17 cellular contexts compared by ENCODE assay signal in the genomic region with DNA sequence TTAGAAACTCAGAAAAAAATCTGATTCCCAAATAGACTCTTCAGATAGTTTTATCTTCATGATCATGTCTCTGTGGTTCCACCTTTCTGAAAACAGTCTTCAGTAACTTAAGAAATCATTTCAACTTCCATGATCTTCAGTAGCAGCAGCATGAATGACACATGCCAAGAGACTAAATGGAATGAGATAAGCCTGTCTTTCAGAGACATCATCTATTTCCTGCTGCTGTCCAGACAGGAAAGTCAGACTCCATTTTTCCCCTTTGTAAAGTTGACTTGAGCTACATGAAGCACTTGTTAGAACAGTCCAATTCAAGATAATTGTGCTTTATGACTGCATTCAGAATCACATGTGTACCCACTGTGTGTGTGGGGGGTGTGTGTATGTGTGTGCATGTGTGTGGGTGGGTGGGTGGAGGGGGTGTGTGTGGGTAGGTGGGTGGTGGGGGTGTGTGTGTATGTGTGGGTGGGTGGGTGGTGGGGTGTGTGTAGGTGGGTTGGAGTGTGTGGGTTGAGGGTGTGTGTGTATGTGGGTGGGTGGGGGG. TPM values are rescaled to one million over a fixed set of nuclear protein-coding genes. Genes with fewer than 3 reads are reported as not detected.
DNase-seq lines count a peak whose midpoint lies in the region; ATAC-seq, FAIRE-seq and TF ChIP-seq lines count a peak whose summit lies in the region.
"Had no signal": no experiment of that assay in that cellular context is flagged by ENCODE, and none has a peak within 500 bp of the region (broad histone marks: within the 10 kb centered on the region; RNA-seq: fewer than 3 reads in every experiment).

No MANE protein-coding gene starts in this region.

- CTCF ChIA-PET in K562 (lab: Yijun Ruan, JAX; ENCODE audit: low intra/inter-chr PET ratio) = no interaction called here

- H3F3A ChIP-seq in neural cell (ENCODE audit: insufficient read depth, low read length, poor library complexity, severe bottlenecking) = no peaks in the 10 kb centered on the region

- TF ChIP-seq POLR2A in K562 (conservative IDR thresholded peaks at IDR 0.05) (no peak), vagina (IDR thresholded peaks at IDR 0.05) (no peak), uterus (IDR thresholded peaks at IDR 0.05) (no peak)

- H3K36me3 Mint-ChIP-seq in stimulated activated naive B cell treated with anti-CD40 and anti-IgM and Interleukin-4, amounts not matched to agents 10 μg/mL and 1 μg/mL and 100 μg/mL, for 72 hours = peaks cover 15 to 16% of the 10 kb centered on the region in 2 donors

- H3K4me1 ChIP-seq in left ventricle myocardium inferior (peaks cover 79% of the 10 kb centered on the region), K562 (replicated peaks in 1 of 2; ENCODE audit: control insufficient read depth in 2 of 2, insufficient read depth in 2 of 2, low read length in 2 of 2) (peaks cover 0 to 11% of the 10 kb centered on the region in 2 experiments; a peak in 2 of 5 replicates), vagina (peaks cover 29% of the 10 kb centered on the region), uterus (no peaks in the 10 kb centered on the region)

- POLR2A ChIA-PET in K562 (lab: Yijun Ruan, JAX) = interaction anchor here (1.0 kb wide), 1 partner anchor 108 kb away, joined by 4 read pairs; no protein-coding TSS in a partner anchor

- TF ChIP-seq EP300 in K562 (IDR thresholded peaks at IDR 0.05; ENCODE audit: low read length) = no peak; the same call in 1 of the 2 replicates
- peak; percentile 64 for TF ChIP-seq EP300 in neural cell (conservative IDR thresholded peaks at IDR 0.05; ENCODE audit: poor library complexity, severe bottlenecking)

- H3K36me3 ChIP-seq in left ventricle myocardium inferior = peaks cover 4% of the 10 kb centered on the region
- no peaks in the 10 kb centered on the region for H3K36me3 ChIP-seq in K562 (ENCODE audit: control insufficient read depth, insufficient read depth, low read length)
- H3K36me3 ChIP-seq in neural cell (ENCODE audit: insufficient read depth, low read length) = no peaks in the 10 kb centered on the region
- H3K36me3 ChIP-seq in vagina = no peaks in the 10 kb centered on the region
- H3K36me3 ChIP-seq in uterus = no peaks in the 10 kb centered on the region

- H3K27ac ChIP-seq in left ventricle myocardium inferior (replicated peaks) (peak overlapping the region; percentile 62), K562 (ENCODE audit: extremely low read depth, low read depth, low read length) (peak overlapping the region; percentile 36; the same call in 1 of the 3 replicates), neural cell (ENCODE audit: low read length) (peak overlapping the region; percentile 75), vagina (peak overlapping the region; percentile 29), uterus (peak overlapping the region in 1 of 2 donors; percentile 44)
- H3K27ac ChIP-seq: hepatocyte had no signal

- H3K4me2 ChIP-seq in K562 (ENCODE audit: insufficient read depth, low read length) (no peak overlapping the region), neural cell (ENCODE audit: low read length) (peak overlapping the region; percentile 10)
- H3K4me2 ChIP-seq: hepatocyte had no signal

- TF ChIP-seq CTCF in left ventricle myocardium inferior (IDR thresholded peaks at IDR 0.05; ENCODE audit: borderline replicate concordance) (no peak), K562 (IDR thresholded peaks at IDR 0.05 in 2 of 3, conservative IDR thresholded peaks at IDR 0.05 in 1 of 3; ENCODE audit: insufficient read depth in 2 of 3, low read depth in 1 of 3, low read length in 3 of 3) (no peak), neural cell (IDR thresholded peaks at IDR 0.05; ENCODE audit: poor library complexity, severe bottlenecking) (no peak), vagina (IDR thresholded peaks at IDR 0.05) (no peak), uterus (IDR thresholded peaks at IDR 0.05) (no peak)

- H3K27me3 ChIP-seq in left ventricle myocardium inferior (ENCODE audit: low read depth) (no peaks in the 10 kb centered on the region), K562 (ENCODE audit: control insufficient read depth in 2 of 2, insufficient read depth in 2 of 2, low read length in 2 of 2) (no peaks in the 10 kb centered on the region), neural cell (ENCODE audit: insufficient read depth, low read depth, low read length) (no peaks in the 10 kb centered on the region), vagina (no peaks in the 10 kb centered on the region), uterus (no peaks in the 10 kb centered on the region)
- H3K27me3 ChIP-seq: hepatocyte had no signal

- H3K9ac ChIP-seq in K562 (ENCODE audit: insufficient read depth in 1 of 2, low read depth in 2 of 2, low read length in 2 of 2) (no peak overlapping the region), neural cell (ENCODE audit: low read length) (no peak overlapping the region)

- no peaks in the 10 kb centered on the region for H3K27me3 Mint-ChIP-seq in stimulated activated naive B cell treated with anti-CD40 and anti-IgM and Interleukin-4, amounts not matched to agents 10 μg/mL and 1 μg/mL and 100 μg/mL, for 72 hours
- H3K27me3 Mint-ChIP-seq: dendritic cell treated with granulocyte-macrophage colony-stimulating factor and Interleukin-4, amounts not matched to agents 40 ng/mL and 50 ng/mL, for 4 days had no signal

- no peaks in the 10 kb centered on the region for H3K9me1 ChIP-seq in K562 (ENCODE audit: control insufficient read depth, insufficient read depth, low read length)

- peaks cover 7 to 32% of the 10 kb centered on the region in 2 donors for H3K4me1 Mint-ChIP-seq in stimulated activated naive B cell treated with anti-CD40 and anti-IgM and Interleukin-4, amounts not matched to agents 10 μg/mL and 1 μg/mL and 100 μg/mL, for 72 hours

- no peak overlapping the region for H3K4me3 Mint-ChIP-seq in stimulated activated naive B cell treated with anti-CD40 and anti-IgM and Interleukin-4, amounts not matched to agents 10 μg/mL and 1 μg/mL and 100 μg/mL, for 72 hours
- H3K4me3 Mint-ChIP-seq: dendritic cell treated with granulocyte-macrophage colony-stimulating factor and Interleukin-4, amounts not matched to agents 40 ng/mL and 50 ng/mL, for 4 days had no signal

- TF ChIP-seq RAD21 in K562 (CRISPR knock-in tag; conservative IDR thresholded peaks at IDR 0.05 in 1 of 2, IDR thresholded peaks at IDR 0.05 in 1 of 2) = no peak
- TF ChIP-seq RAD21 in neural cell (conservative IDR thresholded peaks at IDR 0.05) = no peak

- H3K9me2 ChIP-seq in neural cell (ENCODE audit: insufficient read depth, low read length) = no peaks in the 10 kb centered on the region

- ATAC-seq in K562 = peak; percentile 61
- no peak for ATAC-seq in stimulated activated naive B cell treated with anti-CD40 and anti-IgM and Interleukin-4, amounts not matched to agents 10 μg/mL and 1 μg/mL and 100 μg/mL, for 72 hours (replicated peaks)
- ATAC-seq: HCT116, mucosa of descending colon had no signal

- FAIRE-seq in K562 (lab: Jason Lieb, UNC) = peak; percentile 35
- FAIRE-seq: G401.6 had no signal

- H3K4me3 ChIP-seq in left ventricle myocardium inferior = no peak overlapping the region
- H3K4me3 ChIP-seq in K562 = no peak overlapping the region
- no peak overlapping the region for H3K4me3 ChIP-seq in neural cell (ENCODE audit: low read length)
- H3K4me3 ChIP-seq in vagina = no peak overlapping the region
- no peak overlapping the region for H3K4me3 ChIP-seq in uterus
- H3K4me3 ChIP-seq: hepatocyte, mucosa of descending colon had no signal

- intact Hi-C loops in left ventricle myocardium inferior (cut with micrococcal nuclease) = no loop called here
- intact Hi-C loops in cardiac septum (cut with DNase I) = no loop called here
- intact Hi-C loops in K562 (cut with micrococcal nuclease) = no loop called here
- intact Hi-C loops in vagina (cut with DNase I) = loop anchor here (10.0 kb wide), 1 partner anchor 59 kb away; a partner anchor contains a TSS
- intact Hi-C loops in uterus (cut with DNase I; ENCODE audit: low total_unique reads) = no loop called here

- H2AFZ ChIP-seq in K562 (ENCODE audit: low read depth, low read length) (no peak overlapping the region), neural cell (ENCODE audit: low read depth, low read length) (no peak overlapping the region)
- H2AFZ ChIP-seq: hepatocyte had no signal

- no peaks in the 10 kb centered on the region for H3K79me2 ChIP-seq in K562 (ENCODE audit: control insufficient read depth, insufficient read depth, low read length)
- H3K79me2 ChIP-seq in neural cell (replicated peaks; ENCODE audit: insufficient read depth, low read length) = peaks cover 16% of the 10 kb centered on the region

- no peak for DNase-seq in left ventricle myocardium inferior
- DNase-seq in cardiac septum (ENCODE audit: low spot score) = no peak
- peak in 2 of 4 experiments; percentile 20 to 38 for DNase-seq in K562 (ENCODE audit: extremely low read depth in 1 of 4, low spot score in 3 of 4)
- DNase-seq in vagina (ENCODE audit: extremely low spot score in 2 of 2) = no peak
- DNase-seq in uterus = no peak
- DNase-seq in stimulated activated naive B cell treated with anti-CD40 and anti-IgM and Interleukin-4, amounts not matched to agents 10 μg/mL and 1 μg/mL and 100 μg/mL, for 72 hours = no peak
- no peak for DNase-seq in ACHN
- DNase-seq: activated gamma-delta T cell, kidney glomerular epithelial cell, mucosa of descending colon, NCI-H1436, NCI-H226 had no signal

- BruUV-seq in K562 (replicated peaks; lab: Mats Ljungman, UMichigan) = no TSS peak

- H3K9me3 ChIP-seq in left ventricle myocardium inferior (replicated peaks) (no peaks in the 10 kb centered on the region), K562 (replicated peaks; ENCODE audit: control insufficient read depth, insufficient read depth, low read depth, low read length) (no peaks in the 10 kb centered on the region), neural cell (ENCODE audit: low read length) (no peaks in the 10 kb centered on the region), vagina (no peaks in the 10 kb centered on the region), uterus (no peaks in the 10 kb centered on the region)
- H3K9me3 ChIP-seq: mucosa of descending colon had no signal

- no peaks in the 10 kb centered on the region for H4K20me1 ChIP-seq in K562 (replicated peaks; ENCODE audit: control insufficient read depth, insufficient read depth, low read length)
- H4K20me1 ChIP-seq in neural cell (ENCODE audit: insufficient read depth) = no peaks in the 10 kb centered on the region

- no peak overlapping the region for H3K27ac Mint-ChIP-seq in stimulated activated naive B cell treated with anti-CD40 and anti-IgM and Interleukin-4, amounts not matched to agents 10 μg/mL and 1 μg/mL and 100 μg/mL, for 72 hours
- H3K27ac Mint-ChIP-seq: dendritic cell treated with granulocyte-macrophage colony-stimulating factor and Interleukin-4, amounts not matched to agents 40 ng/mL and 50 ng/mL, for 4 days had no signal

- H3K9me3 Mint-ChIP-seq in stimulated activated naive B cell treated with anti-CD40 and anti-IgM and Interleukin-4, amounts not matched to agents 10 μg/mL and 1 μg/mL and 100 μg/mL, for 72 hours = no peaks in the 10 kb centered on the region
- H3K9me3 Mint-ChIP-seq: dendritic cell treated with granulocyte-macrophage colony-stimulating factor and Interleukin-4, amounts not matched to agents 40 ng/mL and 50 ng/mL, for 4 days had no signal

- in situ Hi-C loops in K562 (cut with MboI) (no loop called here), ACHN (cut with HindIII; ENCODE audit: low pct_ligation_motif_present, low pct_unique_long_range_greater_than_20kb, low sequenced_read_pairs) (no loop called here)

RNA-seq across cellular contexts. Expression of a gene that starts 58.8 kb away (rescaled TPM):
- total RNA-seq in left ventricle myocardium inferior (325 TPM), cardiac septum (316 TPM), K562 (2014; rRNA removed) (31.8 and 34.6 TPM in 2 replicates), K562 (2014; rRNA removed; fragmentation: Illumina TruSeq; extraction: Trizol) (58.3 and 71.7 TPM in 2 replicates), K562 (2015; rRNA removed; fragmentation: Illumina TruSeq; extraction: Trizol) (35.6 and 39.1 TPM in 2 replicates), K562 (2021) (64.5 and 67.5 TPM in 2 replicates), vagina (164 TPM), uterus (100 to 1,000 TPM; 294 to 434 (median 374) TPM)
- 12.8 and 26.9 TPM in 2 replicates for total RNA-seq in K562 (2011; cell fraction: chromatin; rRNA removed; ENCODE audit: low replicate concordance)
- total RNA-seq in K562 (2011; cell fraction: nucleolus; rRNA removed) = 9.8 and 13.6 TPM in 2 replicates
- 20.3 and 22.9 TPM in 2 replicates for total RNA-seq in K562 (2011; cell fraction: nucleoplasm; rRNA removed)
- polyA plus RNA-seq in K562 (2011; rRNA removed) (21.0 and 22.9 TPM in 2 replicates), K562 (2014; fragmentation: Illumina TruSeq; extraction: Trizol) (52.6 and 58.3 TPM in 2 replicates), K562 (2014; fragmentation: Nextera tagmentation; extraction: Ambion mirVana) (10 to 100 TPM; 16.0 to 18.9 TPM), K562 (2014; rRNA removed) (33.8 and 38.4 TPM in 2 replicates), neural cell (115 and 133 TPM in 2 replicates)
- 7.4 and 14.6 TPM in 2 replicates for polyA plus RNA-seq in K562 (2011; cell fraction: cytosol; rRNA removed)
- polyA plus RNA-seq in K562 (2011; cell fraction: nucleus; rRNA removed) = 6.9 and 12.6 TPM in 2 replicates
- 37.3 and 89.5 TPM in 2 replicates for polyA plus RNA-seq in K562 (2012)
- polyA minus RNA-seq in K562 (2011; rRNA and poly(A)+ RNA removed) = 15.9 and 25.4 TPM in 2 replicates
- polyA minus RNA-seq in K562 (2011; cell fraction: cytosol; rRNA and poly(A)+ RNA removed) = 13.6 and 16.5 TPM in 2 replicates
- 8.1 and 16.3 TPM in 2 replicates for polyA minus RNA-seq in K562 (2011; cell fraction: nucleus; rRNA and poly(A)+ RNA removed)
- 164 and 184 TPM in 2 replicates for polyA minus RNA-seq in neural cell
